Comparison of ENCODE assay signal across 25 cellular contexts in genomic region chr1:10814954-10815862, GRCh38. TPM values are rescaled to one million over a fixed set of nuclear protein-coding genes. Genes with fewer than 3 reads are reported as not detected.
DNase-seq lines count a peak whose midpoint lies in the region; ATAC-seq, FAIRE-seq and TF ChIP-seq lines count a peak whose summit lies in the region.
"Had no signal": no experiment of that assay in that cellular context is flagged by ENCODE, and none has a peak within 500 bp of the region (broad histone marks: within the 10 kb centered on the region; RNA-seq: fewer than 3 reads in every experiment).

No MANE protein-coding gene starts in this region.

- 23 to 63% (median 41%) methylated on average over 15 of the region's 15 CpGs for WGBS in small intestine, 3 donors

- intact Hi-C loops in kidney (cut with DNase I) = no loop called here

- DNase-seq in kidney = peak; percentile 33
- DNase-seq in small intestine = peak; percentile 69
- DNase-seq in NCI-H748 (lab: John Stamatoyannopoulos, UW; ENCODE audit: unreplicated experiment) = no peak
- no peak for DNase-seq in NCI-H1694 treated with DMSO at 0.1 percent for 48 hours (lab: John Stamatoyannopoulos, UW)
- DNase-seq: activated CD8-positive, alpha-beta T cell treated with anti-CD3 and anti-CD28 coated beads, Interleukin-2, amount 10 ng/mL, durations not matched to agents 7 days and 5 days; activated naive CD4-positive, alpha-beta T cell treated with anti-CD3 and anti-CD28 coated beads for 36 hours; activated T-cell treated with anti-CD3 and anti-CD28 coated beads, Interleukin-2, amount 50 U/mL, for 4 hours; Caco-2; effector CD8-positive, alpha-beta T cell; naive B cell; NCI-H2107; NCI-H526; OCI-M1; SIG-M5; stimulated activated CD4-positive, alpha-beta T cell treated with anti-CD3 and anti-CD28 coated beads, Interleukin-2, amount 100 ng/mL, for 24 hours; stimulated activated naive CD4-positive, alpha-beta T cell treated with Interleukin-2 at 50 U/mL for 16 hours; T-cell; tibial artery had no signal

- no peak for ATAC-seq in HG03521 (IDR thresholded peaks at IDR 0.05; ENCODE audit: unreplicated experiment)
- ATAC-seq: activated CD8-positive, alpha-beta T cell treated with anti-CD3 and anti-CD28 coated beads, Interleukin-2, amount 10 ng/mL, durations not matched to agents 7 days and 5 days; activated T-cell treated with anti-CD3 and anti-CD28 coated beads, Interleukin-2, amount 50 U/mL, for 4 hours; T-cell had no signal

- H3K9me3 ChIP-seq in HUES48 (ENCODE audit: control insufficient read depth, insufficient read depth, low read length) (no peaks in the 10 kb centered on the region), kidney (ENCODE audit: control insufficient read depth in 1 of 2, low read length in 2 of 2) (no peaks in the 10 kb centered on the region), small intestine (ENCODE audit: control insufficient read depth, low read depth) (no peaks in the 10 kb centered on the region)
- H3K9me3 ChIP-seq: Caco-2, tibial artery had no signal

- FAIRE-seq in kidney (lab: Jason Lieb, UNC) (no peak), small intestine (lab: Jason Lieb, UNC) (no peak)
- FAIRE-seq: H54 had no signal

- 0 out of 2 replicates have a peak, but pooled peaks cover 4% of the 10 kb centered on the region for H3K27me3 ChIP-seq in HUES48 (ENCODE audit: control insufficient read depth, insufficient read depth, low read length)
- H3K27me3 ChIP-seq in small intestine (ENCODE audit: control insufficient read depth in 2 of 2, insufficient read depth in 2 of 2, low read length in 2 of 2) = peaks cover 0 to 2% of the 10 kb centered on the region in 2 donors

- H3K4me1 ChIP-seq in HUES48 (ENCODE audit: control insufficient read depth, insufficient read depth, low read length) = peaks cover 17% of the 10 kb centered on the region
- no peaks in the 10 kb centered on the region for H3K4me1 ChIP-seq in kidney (ENCODE audit: control insufficient read depth in 1 of 2, insufficient read depth in 1 of 2, low read depth in 1 of 2, low read length in 2 of 2)
- H3K4me1 ChIP-seq in small intestine (ENCODE audit: control insufficient read depth in 2 of 2, insufficient read depth in 1 of 2, low read depth in 1 of 2, low read length in 1 of 2) = peaks cover 3 to 12% of the 10 kb centered on the region in 2 donors
- H3K4me1 ChIP-seq: Caco-2, tibial artery had no signal

- no peaks in the 10 kb centered on the region for H3K36me3 ChIP-seq in HUES48 (ENCODE audit: control insufficient read depth, insufficient read depth, low read length)
- H3K36me3 ChIP-seq in kidney (ENCODE audit: control insufficient read depth in 1 of 2, insufficient read depth in 2 of 2, low read length in 2 of 2) = no peaks in the 10 kb centered on the region
- no peaks in the 10 kb centered on the region for H3K36me3 ChIP-seq in small intestine (ENCODE audit: control insufficient read depth in 2 of 2, insufficient read depth in 2 of 2, low read length in 2 of 2)
- H3K36me3 ChIP-seq: tibial artery, WERI-Rb-1 had no signal

- H3K27ac ChIP-seq in HUES48 (ENCODE audit: low read depth, low read length) (no peak overlapping the region), VCaP (peak overlapping the region; percentile 76), kidney (ENCODE audit: low read depth in 2 of 2, low read length in 2 of 2) (no peak overlapping the region), small intestine (ENCODE audit: low read depth in 1 of 2, low read length in 1 of 2) (peak overlapping the region; percentile 52 to 70)
- H3K27ac ChIP-seq: KMS-11, tibial artery had no signal

- no peak overlapping the region for H3K4me3 ChIP-seq in HUES48 (ENCODE audit: low read depth, low read length)
- no peak overlapping the region for H3K4me3 ChIP-seq in kidney (ENCODE audit: low read length in 2 of 2)
- H3K4me3 ChIP-seq in small intestine (ENCODE audit: low read depth in 1 of 2, low read length in 2 of 2) = no peak overlapping the region
- H3K4me3 ChIP-seq: lung, tibial artery had no signal

- H3K9ac ChIP-seq in HUES48 (ENCODE audit: low read depth, low read length) (0 out of 2 replicates have a peak overlapping the region, but pooled peaks have one; percentile 7), kidney (ENCODE audit: low read length in 2 of 2) (no peak overlapping the region)
- H3K9ac ChIP-seq: KMS-11 had no signal

- no peak for TF ChIP-seq CTCF in VCaP (conservative IDR thresholded peaks at IDR 0.05)
- no peak for TF ChIP-seq CTCF in kidney (IDR thresholded peaks at IDR 0.05; ENCODE audit: borderline replicate concordance, extremely low read depth, insufficient read depth)

RNA-seq across cellular contexts. Expression of gene CASZ1, which starts 18.8 kb away (rescaled TPM):
- total RNA-seq in kidney = 33.0 TPM
- polyA plus RNA-seq in kidney (ENCODE audit: insufficient read depth, low read depth, low replicate concordance) = 10.1 TPM
- 10 to 100 TPM; 13.5 to 23.0 (median 15.4) TPM for polyA plus RNA-seq in small intestine

Comparison
In these comparisons a context has a peak if more than half of its experiments do, and no peak if none do; other contexts are left out.
1. H3K27ac ChIP-seq: peak in VCaP (single experiment) and small intestine (2 of 2); none in HUES48 (single experiment) and kidney (0 of 2).
2. DNase-seq: peak in kidney (single experiment) and small intestine (single experiment); none in NCI-H748 (single experiment) and NCI-H1694 treated with DMSO at 0.1 percent for 48 hours (single experiment).